In the genomic region with DNA sequence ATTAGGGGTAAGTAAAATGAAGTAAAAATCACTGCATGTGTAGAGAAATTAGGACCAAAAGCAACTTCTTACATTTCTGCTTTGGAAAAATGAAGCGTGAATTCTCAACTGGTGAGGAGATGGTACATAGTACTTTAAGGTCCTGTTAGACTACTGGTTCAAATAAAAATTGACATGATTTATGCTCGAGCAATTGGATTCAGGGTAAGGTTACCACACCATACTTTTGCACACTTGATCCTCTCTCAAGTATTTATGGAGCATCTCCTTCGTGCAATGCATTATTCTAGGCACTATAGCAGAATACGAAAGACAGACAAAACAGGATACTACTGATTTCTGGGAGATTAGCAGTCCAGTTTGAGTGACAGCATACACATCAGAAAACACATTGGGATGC, we compare ENCODE assay signal across 19 cellular contexts.
"Had no signal": no experiment of that assay in that cellular context is flagged by ENCODE, and none has a peak within 500 bp of the region (broad histone marks: within the 10 kb centered on the region; RNA-seq: fewer than 3 reads in every experiment).

No MANE protein-coding gene starts in this region.

- DNase-seq: colonic mucosa; cortex of kidney; dermis blood vessel endothelial cell; dorsolateral prefrontal cortex; effector CD4-positive, alpha-beta T cell; effector CD8-positive, alpha-beta T cell; effector memory CD4-positive, alpha-beta T cell; effector memory CD8-positive, alpha-beta T cell; endodermal cell; erythroblast; esophagus squamous epithelium; foreskin fibroblast; foreskin keratinocyte; foreskin melanocyte; gastrocnemius medialis; glutamatergic neuron; head of caudate nucleus; heart left ventricle; heart right ventricle had no signal
